9 cellular contexts compared by ENCODE assay signal in genomic region chr1:177959793-177960515, GRCh38. TPM values are rescaled to one million over a fixed set of nuclear protein-coding genes. Genes with fewer than 3 reads are reported as not detected.
DNase-seq lines count a peak whose midpoint lies in the region; ATAC-seq, FAIRE-seq and TF ChIP-seq lines count a peak whose summit lies in the region.
"Had no signal": no experiment of that assay in that cellular context is flagged by ENCODE, and none has a peak within 500 bp of the region (broad histone marks: within the 10 kb centered on the region; RNA-seq: fewer than 3 reads in every experiment).

No MANE protein-coding gene starts in this region.

- H3K27ac ChIP-seq in RWPE1 = no peak overlapping the region
- no peak overlapping the region for H3K27ac ChIP-seq in foreskin keratinocyte
- H3K27ac ChIP-seq: SJSA1 had no signal

- H3K36me3 ChIP-seq in BE2C = no peaks in the 10 kb centered on the region
- H3K36me3 ChIP-seq: SJSA1 had no signal

- H3K4me3 ChIP-seq in lower leg skin (ENCODE audit: low read depth, poor library complexity, severe bottlenecking) (no peak overlapping the region), BE2C (ENCODE audit: low read depth, low read length) (no peak overlapping the region)
- H3K4me3 ChIP-seq: SJSA1 had no signal

- no peak for DNase-seq in Right ventricle myocardium superior
- DNase-seq in cardiac septum (ENCODE audit: low spot score) = no peak
- DNase-seq in RWPE1 (ENCODE audit: low spot score) = peak; percentile 54
- peak; percentile 12 to 48 for DNase-seq in foreskin keratinocyte
- peak; percentile 30 for DNase-seq in urothelium cell line (ENCODE audit: low spot score)
- DNase-seq in lower leg skin (ENCODE audit: low spot score in 2 of 2) = no peak
- DNase-seq in cortex of kidney (lab: John Stamatoyannopoulos, UW) = no peak
- DNase-seq in BE2C = no peak

- POLR2A ChIA-PET in RWPE1 (lab: Yijun Ruan, JAX; ENCODE audit: low non-redundant PET) = no interaction called here

- no peak for FAIRE-seq in urothelium cell line (lab: Jason Lieb, UNC)

- ATAC-seq in Right ventricle myocardium superior (ENCODE audit: poor library complexity) = peak; percentile 66
- ATAC-seq in foreskin keratinocyte = peak; percentile 79

- CTCF ChIA-PET in RWPE1 (lab: Yijun Ruan, JAX) = interaction anchor here (0.6 kb wide), 1 partner anchor 1151 kb away, joined by 5 read pairs; no protein-coding TSS in a partner anchor

- intact Hi-C loops in Right ventricle myocardium superior (cut with DNase I) = no loop called here
- intact Hi-C loops in cardiac septum (cut with DNase I) = loop anchor here (5.0 kb wide), 2 partner anchors 77 to 537 kb away; partner anchors contain the start of gene CLEC20A
- intact Hi-C loops in lower leg skin (cut with DNase I; ENCODE audit: low total_unique reads) = no loop called here

- H3K4me1 ChIP-seq in foreskin keratinocyte (no peaks in the 10 kb centered on the region), BE2C (no peaks in the 10 kb centered on the region)

- H3K27me3 ChIP-seq in foreskin keratinocyte (no peaks in the 10 kb centered on the region), BE2C (no peaks in the 10 kb centered on the region)
- H3K27me3 ChIP-seq: SJSA1 had no signal

- TF ChIP-seq POLR2A in lower leg skin (IDR thresholded peaks at IDR 0.05) = no peak

- no peaks in the 10 kb centered on the region for H3K9me3 ChIP-seq in BE2C
- H3K9me3 ChIP-seq: SJSA1 had no signal

- TF ChIP-seq CTCF in RWPE1 (conservative IDR thresholded peaks at IDR 0.05; ENCODE audit: low read depth) (peak; percentile 48), foreskin keratinocyte (conservative IDR thresholded peaks at IDR 0.05) (peak; percentile 83), lower leg skin (IDR thresholded peaks at IDR 0.05) (no peak), BE2C (IDR thresholded peaks at IDR 0.05; ENCODE audit: low read depth, low read length) (no peak)

- 65 to 68% methylated on average over 5 of the region's 5 CpGs for WGBS in lower leg skin, 2 donors

RNA-seq across cellular contexts. Expression of gene SEC16B, which starts 9.9 kb away (rescaled TPM):
- total RNA-seq in Right ventricle myocardium superior = 1.3 TPM
- total RNA-seq in cardiac septum = 1.3 TPM
- 0.35 and 1.1 TPM in 2 replicates for total RNA-seq in foreskin keratinocyte
- 0.16 and 0.39 TPM in 2 replicates for polyA plus RNA-seq in foreskin keratinocyte
- 1 to 10 TPM in 3 of 4 donors, under 1 TPM in 1; 0.21 to 1.8 (median 1.4) TPM for total RNA-seq in lower leg skin
- not detected for polyA plus RNA-seq in BE2C (2012; ENCODE audit: insufficient read depth, insufficient read length, low read depth)

Comparison
In these comparisons a context has a peak if more than half of its experiments do, and no peak if none do; other contexts are left out.
1. DNase-seq: peak in RWPE1 (single experiment), foreskin keratinocyte (2 of 2) and urothelium cell line (single experiment); none in Right ventricle myocardium superior (single experiment), cardiac septum (single experiment), lower leg skin (0 of 2), cortex of kidney (single experiment) and BE2C (single experiment).
2. CTCF ChIP-seq: peak in RWPE1 (single experiment) and foreskin keratinocyte (single experiment); none in lower leg skin (0 of 3) and BE2C (single experiment).